Comparison of ENCODE assay signal across 16 cellular contexts in the genomic region with DNA sequence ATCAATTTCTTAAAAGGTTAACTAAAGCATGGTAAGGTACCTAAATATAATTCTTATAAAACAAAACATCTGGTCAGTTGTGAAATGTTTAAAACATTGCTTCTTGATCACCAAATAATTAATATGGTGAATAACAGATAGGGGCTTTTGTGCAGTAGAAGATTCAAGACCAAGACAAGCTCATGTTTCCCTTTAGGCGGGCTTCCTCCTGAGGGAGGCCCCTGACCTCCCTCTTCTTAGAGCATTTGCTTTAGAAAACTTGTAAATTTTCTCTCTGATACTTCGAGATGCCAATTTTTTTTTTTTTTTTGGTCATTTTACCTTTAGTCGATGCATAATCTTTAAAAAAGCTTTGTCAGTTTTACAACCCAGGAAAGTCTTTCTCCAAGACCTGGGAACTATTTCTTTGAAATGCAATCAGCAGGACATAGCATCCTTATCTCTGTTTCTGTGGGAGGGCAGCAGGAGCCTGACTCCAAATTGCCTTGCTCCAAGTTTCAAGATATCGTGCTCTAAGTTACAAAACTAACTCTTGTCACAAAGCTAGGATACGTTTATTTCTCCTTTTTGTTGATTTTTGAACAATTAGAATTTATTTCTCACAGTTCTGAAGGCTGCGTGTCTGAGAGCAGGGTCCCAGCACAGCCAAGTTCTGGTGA.
"Had no signal": no experiment of that assay in that cellular context is flagged by ENCODE, and none has a peak within 500 bp of the region (broad histone marks: within the 10 kb centered on the region; RNA-seq: fewer than 3 reads in every experiment).

No MANE protein-coding gene starts in this region.

- FAIRE-seq: urothelium cell line had no signal

- H3K4me1 ChIP-seq: left lung, parathyroid adenoma, stomach had no signal

- H3K36me3 ChIP-seq: left lung, stomach had no signal

- H3K4me3 Mint-ChIP-seq: activated CD4-positive, alpha-beta T cell treated with anti-CD3 and anti-CD28 coated beads, Interleukin-2, amount 10 ng/mL, durations not matched to agents 7 days and 5 days; activated naive CD4-positive, alpha-beta T cell treated with anti-CD3 and anti-CD28 coated beads, Interleukin-2, amount 50 U/mL, for 24 hours; memory B cell; neural crest cell; T-cell had no signal

- H3K27ac Mint-ChIP-seq: activated CD4-positive, alpha-beta T cell treated with anti-CD3 and anti-CD28 coated beads, Interleukin-2, amount 10 ng/mL, durations not matched to agents 7 days and 5 days; activated T-helper 2 cell treated with anti-CD3 and anti-CD28 coated beads, Interferon-gamma antibody, Interleukin-2, Interleukin-4, amounts not matched to agents 10 μg/mL and 5 μg/mL and 100 μg/mL, durations not matched to agents 14 hours and 24 hours and 36 hours; memory B cell had no signal

- H3K4me3 ChIP-seq: left lung, skin epidermis, stomach had no signal

- H3K27ac ChIP-seq: left lung, parathyroid adenoma, skin epidermis, stomach had no signal

- DNase-seq: activated CD4-positive, alpha-beta T cell treated with anti-CD3 and anti-CD28 coated beads, Interleukin-2, amount 10 ng/mL, durations not matched to agents 7 days and 5 days; activated CD4-positive, CD25-positive, alpha-beta regulatory T cell; amniotic stem cell; dermis blood vessel endothelial cell; glutamatergic neuron; left lung; stomach; T-cell had no signal

- H3K9ac ChIP-seq: parathyroid adenoma had no signal

- H3K27me3 ChIP-seq: left lung, stomach had no signal

- H3K4me1 Mint-ChIP-seq: activated CD4-positive, alpha-beta T cell treated with anti-CD3 and anti-CD28 coated beads, Interleukin-2, amount 10 ng/mL, durations not matched to agents 7 days and 5 days; activated naive CD4-positive, alpha-beta T cell treated with anti-CD3 and anti-CD28 coated beads, Interleukin-2, amount 50 U/mL, for 24 hours; memory B cell; T-cell had no signal

- H3K27me3 Mint-ChIP-seq: activated CD4-positive, alpha-beta T cell treated with anti-CD3 and anti-CD28 coated beads, Interleukin-2, amount 10 ng/mL, durations not matched to agents 7 days and 5 days; activated naive CD4-positive, alpha-beta T cell treated with anti-CD3 and anti-CD28 coated beads, Interleukin-2, amount 50 U/mL, for 24 hours; brain; memory B cell; T-cell had no signal
